In genomic region chr7:22612776-22613175, GRCh38 we compare ENCODE assay signal across 1 cellular context.
TF ChIP-seq lines count a peak whose summit lies in the region.

No MANE protein-coding gene starts in this region.

TF ChIP-seq in SK-N-SH, 30 proteins besides CTCF, POLR2A, EP300 and RAD21 (continued from another document):
- no peak for TF ChIP-seq REST (IDR thresholded peaks at IDR 0.05; ENCODE audit: low read depth, low read length)
- TF ChIP-seq YY1 (IDR thresholded peaks at IDR 0.05; ENCODE audit: low read depth) = no peak
- no peak for TF ChIP-seq CHD2 (IDR thresholded peaks at IDR 0.05; ENCODE audit: low read length, partially characterized antibody)
- no peak for TF ChIP-seq MEF2A (IDR thresholded peaks at IDR 0.05; ENCODE audit: borderline replicate concordance, low read depth)
- no peak for TF ChIP-seq MAX (IDR thresholded peaks at IDR 0.05; ENCODE audit: low read depth)
- no peak for TF ChIP-seq MXI1 (IDR thresholded peaks at IDR 0.05; ENCODE audit: low read depth, low read length)
- no peak for TF ChIP-seq SMC3 (IDR thresholded peaks at IDR 0.05; ENCODE audit: low read depth, low read length)
- no peak for TF ChIP-seq GATA2 (CRISPR knock-in tag; IDR thresholded peaks at IDR 0.05)
- TF ChIP-seq RCOR1 (IDR thresholded peaks at IDR 0.05; ENCODE audit: low read length) = no peak
